8 cellular contexts compared by ENCODE assay signal in genomic region chr17:42016411-42016831, GRCh38. TPM values are rescaled to one million over a fixed set of nuclear protein-coding genes. Genes with fewer than 3 reads are reported as not detected.
DNase-seq lines count a peak whose midpoint lies in the region; ATAC-seq, FAIRE-seq and TF ChIP-seq lines count a peak whose summit lies in the region.

No MANE protein-coding gene starts in this region.

- peak overlapping the region; percentile 99 to 100 for H3K9ac ChIP-seq in kidney (ENCODE audit: low read length in 2 of 2)

- H3K27me3 ChIP-seq in CD4-positive, alpha-beta T cell (ENCODE audit: control insufficient read depth, insufficient read depth, low read length) = no peaks in the 10 kb centered on the region

- H3K27me3 Mint-ChIP-seq in CD4-positive, alpha-beta T cell = no peaks in the 10 kb centered on the region
- no peaks in the 10 kb centered on the region for H3K27me3 Mint-ChIP-seq in stimulated activated naive CD8-positive, alpha-beta T cell treated with anti-CD3 and anti-CD28 coated beads, Interleukin-15, amount 100 ng/mL, for 72 hours

- no peak for FAIRE-seq in kidney (lab: Jason Lieb, UNC)

- peak overlapping the region; percentile 93 for H3K27ac ChIP-seq in CD4-positive, alpha-beta T cell (ENCODE audit: low read depth, low read length)
- peak overlapping the region; percentile 94 for H3K27ac ChIP-seq in KOPT-K1 (ENCODE audit: low read depth, low read length, poor library complexity, severe bottlenecking)
- peak overlapping the region; percentile 94 to 95 for H3K27ac ChIP-seq in kidney (ENCODE audit: low read depth in 2 of 2, low read length in 2 of 2)

- no peaks in the 10 kb centered on the region for H3K9me3 Mint-ChIP-seq in CD4-positive, alpha-beta T cell
- H3K9me3 Mint-ChIP-seq in stimulated activated naive CD8-positive, alpha-beta T cell treated with anti-CD3 and anti-CD28 coated beads, Interleukin-15, amount 100 ng/mL, for 72 hours = peaks cover 4 to 11% of the 10 kb centered on the region in 2 donors

- H3K9me3 ChIP-seq in CD4-positive, alpha-beta T cell (ENCODE audit: control insufficient read depth, low read length) = no peaks in the 10 kb centered on the region
- H3K9me3 ChIP-seq in KOPT-K1 (ENCODE audit: insufficient read depth, low read length, poor library complexity, severe bottlenecking) = no peaks in the 10 kb centered on the region
- H3K9me3 ChIP-seq in kidney (ENCODE audit: control insufficient read depth in 1 of 2, low read length in 2 of 2) = no peaks in the 10 kb centered on the region

- no peak for ATAC-seq in CD4-positive, alpha-beta T cell (ENCODE audit: poor library complexity)
- ATAC-seq in stimulated activated naive CD8-positive, alpha-beta T cell treated with anti-CD3 and anti-CD28 coated beads, Interleukin-15, amount 100 ng/mL, for 72 hours = no peak
- no peak for ATAC-seq in HG03442 (IDR thresholded peaks at IDR 0.05; ENCODE audit: unreplicated experiment)

- peaks cover 79% of the 10 kb centered on the region for H3K4me1 Mint-ChIP-seq in CD4-positive, alpha-beta T cell (ENCODE audit: low read depth)
- H3K4me1 Mint-ChIP-seq in stimulated activated naive CD8-positive, alpha-beta T cell treated with anti-CD3 and anti-CD28 coated beads, Interleukin-15, amount 100 ng/mL, for 72 hours = peaks cover 72% of the 10 kb centered on the region

- H3K4me3 Mint-ChIP-seq in CD4-positive, alpha-beta T cell = peak overlapping the region; percentile 100
- H3K4me3 Mint-ChIP-seq in stimulated activated naive CD8-positive, alpha-beta T cell treated with anti-CD3 and anti-CD28 coated beads, Interleukin-15, amount 100 ng/mL, for 72 hours = peak overlapping the region; percentile 96 to 99

- peaks cover 28 to 35% of the 10 kb centered on the region in 2 donors for H3K4me1 ChIP-seq in kidney (ENCODE audit: control insufficient read depth in 1 of 2, insufficient read depth in 1 of 2, low read depth in 1 of 2, low read length in 2 of 2)

- peak overlapping the region; percentile 97 to 98 for H3K4me3 ChIP-seq in kidney (ENCODE audit: low read length in 2 of 2)

- TF ChIP-seq CTCF in CD4-positive, alpha-beta T cell (IDR thresholded peaks at IDR 0.05) = no peak
- TF ChIP-seq CTCF in kidney (IDR thresholded peaks at IDR 0.05; ENCODE audit: borderline replicate concordance, extremely low read depth, insufficient read depth) = no peak

- H3K27ac Mint-ChIP-seq in CD4-positive, alpha-beta T cell = peak overlapping the region; percentile 98
- peak overlapping the region; percentile 99 to 100 for H3K27ac Mint-ChIP-seq in stimulated activated naive CD8-positive, alpha-beta T cell treated with anti-CD3 and anti-CD28 coated beads, Interleukin-15, amount 100 ng/mL, for 72 hours

- CTCF ChIA-PET in CD4-positive, alpha-beta T cell (lab: Charles Lee) = interaction anchor here (1.0 to 1.3 kb wide), 3 partner anchors 27 to 86 kb away, joined by 3 to 4 read pairs (median 3); partner anchors contain the start of gene ODAD4

- H3K36me3 ChIP-seq in KOPT-K1 (ENCODE audit: insufficient read depth, low read length) = peaks cover 21% of the 10 kb centered on the region
- no peaks in the 10 kb centered on the region for H3K36me3 ChIP-seq in kidney (ENCODE audit: control insufficient read depth in 1 of 2, insufficient read depth in 2 of 2, low read length in 2 of 2)

- peaks cover 37% of the 10 kb centered on the region for H3K36me3 Mint-ChIP-seq in CD4-positive, alpha-beta T cell (ENCODE audit: low read depth)

- POLR2A ChIA-PET in CD4-positive, alpha-beta T cell (lab: Charles Lee) = interaction anchor here (0.8 to 6.3 kb wide), 14 partner anchors 10 to 593 kb away, joined by 3 to 81 read pairs (median 6); partner anchors contain the start of genes CNP, DHX58, KAT2A and KCNH4

- intact Hi-C loops in CD4-positive, alpha-beta T cell (cut with DNase I, micrococcal nuclease) = loop anchor here (2.0 to 5.0 kb wide), 5 partner anchors 49 to 1199 kb away; partner anchors contain the start of genes CNP (in 2 of the 2), ACLY (in 1 of the 2) and ODAD4 (in 1 of the 2)
- intact Hi-C loops in kidney (cut with DNase I) = no loop called here

- no peak for DNase-seq in CD4-positive, alpha-beta T cell
- peak; percentile 37 for DNase-seq in amniotic epithelial cell (ENCODE audit: low read depth)
- DNase-seq in kidney = no peak
- DNase-seq in stimulated activated naive CD8-positive, alpha-beta T cell treated with anti-CD3 and anti-CD28 coated beads, Interleukin-15, amount 100 ng/mL, for 72 hours = no peak
- no peak for DNase-seq in putamen (ENCODE audit: low spot score)
- no peak for DNase-seq in stimulated activated naive CD4-positive, alpha-beta T cell treated with Interleukin-2 at 50 U/mL for 16 hours (lab: John Stamatoyannopoulos, UW)

RNA-seq across cellular contexts. Expression of gene DNAJC7, which starts 0.8 kb away (rescaled TPM):
- total RNA-seq in CD4-positive, alpha-beta T cell = 100 to 1,000 TPM; 117 to 140 TPM
- 88.1 TPM for total RNA-seq in kidney
- polyA plus RNA-seq in kidney (ENCODE audit: insufficient read depth, low read depth, low replicate concordance) = 141 TPM

RNA-seq across cellular contexts. Expression of gene NKIRAS2, which starts 3.5 kb away (rescaled TPM):
- 10 to 100 TPM; 12.5 to 12.9 TPM for total RNA-seq in CD4-positive, alpha-beta T cell
- total RNA-seq in kidney = 26.8 TPM
- polyA plus RNA-seq in kidney (ENCODE audit: insufficient read depth, low read depth, low replicate concordance) = 21.2 TPM

RNA-seq across cellular contexts. Expression of gene C17orf113, which starts 34.0 kb away (rescaled TPM):
- under 1 TPM; 0.42 to 0.55 TPM for total RNA-seq in CD4-positive, alpha-beta T cell
- 3.8 TPM for total RNA-seq in kidney
- 1.1 TPM for polyA plus RNA-seq in kidney (ENCODE audit: insufficient read depth, low read depth, low replicate concordance)

RNA-seq across cellular contexts. Expression of gene CNP, which starts 49.8 kb away (rescaled TPM):
- total RNA-seq in CD4-positive, alpha-beta T cell = 10 to 100 TPM; 19.2 to 23.4 TPM
- total RNA-seq in kidney = 87.5 TPM
- 64.0 TPM for polyA plus RNA-seq in kidney (ENCODE audit: insufficient read depth, low read depth, low replicate concordance)
